ENCODE assay signal across 8 cellular contexts in genomic region chr12:50400638-50401382, GRCh38. TPM values are rescaled to one million over a fixed set of nuclear protein-coding genes. Genes with fewer than 3 reads are reported as not detected.
DNase-seq lines count a peak whose midpoint lies in the region; ATAC-seq, FAIRE-seq and TF ChIP-seq lines count a peak whose summit lies in the region.

LARP4 (plus strand) TSS chr12:50400885; CDS start chr12:50401011, 126 bp downstream.

- TF ChIP-seq POLR2A in esophagus muscularis mucosa (IDR thresholded peaks at IDR 0.05; ENCODE audit: low read depth) = peak; percentile 85

- peaks cover 0 to 3% of the 10 kb centered on the region in 2 donors for H3K9me3 Mint-ChIP-seq in activated T-cell treated with anti-CD3 and anti-CD28 coated beads, Interleukin-2, amount 50 U/mL, for 72 hours

- ATAC-seq in GM21737 (IDR thresholded peaks at IDR 0.05; ENCODE audit: unreplicated experiment) = peak; percentile 89
- ATAC-seq in activated T-cell treated with anti-CD3 and anti-CD28 coated beads, Interleukin-2, amount 50 U/mL, for 72 hours (replicated peaks in 1 of 2) = peak; percentile 97 to 98

- no peak for TF ChIP-seq EP300 in esophagus muscularis mucosa (IDR thresholded peaks at IDR 0.05)

- peaks cover 21% of the 10 kb centered on the region for H3K4me1 Mint-ChIP-seq in activated T-cell treated with anti-CD3 and anti-CD28 coated beads, Interleukin-2, amount 50 U/mL, for 72 hours (ENCODE audit: low read depth)

- H3K36me3 ChIP-seq in KOPT-K1 (ENCODE audit: insufficient read depth, low read length) (peaks cover 11% of the 10 kb centered on the region; the same call in 1 of the 2 replicates), esophagus muscularis mucosa (no peaks in the 10 kb centered on the region), muscle layer of duodenum (ENCODE audit: control insufficient read depth in 1 of 2, insufficient read depth in 2 of 2, low read length in 2 of 2) (peaks cover 0 to 8% of the 10 kb centered on the region in 2 donors)

- peak within 1 kb of the TSS; percentile 91 for H3K27ac Mint-ChIP-seq in activated T-cell treated with anti-CD3 and anti-CD28 coated beads, Interleukin-2, amount 50 U/mL, for 72 hours

- TF ChIP-seq CTCF in esophagus muscularis mucosa (IDR thresholded peaks at IDR 0.05) = no peak

- peak within 1 kb of the TSS; percentile 77 to 92 (median 84) for H3K4me3 ChIP-seq in esophagus muscularis mucosa
- H3K4me3 ChIP-seq in muscle layer of duodenum (ENCODE audit: low read depth in 1 of 2, low read length in 2 of 2) = peak within 1 kb of the TSS; percentile 78 to 82

- no peaks in the 10 kb centered on the region for H3K9me3 ChIP-seq in KOPT-K1 (ENCODE audit: insufficient read depth, low read length, poor library complexity, severe bottlenecking)
- H3K9me3 ChIP-seq in esophagus muscularis mucosa = no peaks in the 10 kb centered on the region
- no peaks in the 10 kb centered on the region for H3K9me3 ChIP-seq in muscle layer of duodenum (ENCODE audit: control insufficient read depth in 1 of 2, low read length in 2 of 2)

- 1% methylated on average over 41 of the region's 43 CpGs for WGBS in esophagus muscularis mucosa

- DNase-seq in DMS53 (lab: John Stamatoyannopoulos, UW) (peak; percentile 98), RCC 7860 (ENCODE audit: low spot score) (peak; percentile 86), esophagus muscularis mucosa (ENCODE audit: extremely low spot score) (peak; percentile 97)
- peak; percentile 93 to 95 for DNase-seq in activated T-cell treated with anti-CD3 and anti-CD28 coated beads, Interleukin-2, amount 50 U/mL, for 72 hours
- DNase-seq in stimulated activated CD8-positive, alpha-beta memory T cell treated with anti-CD3 and anti-CD28 coated beads, Interleukin-7, amount 100 ng/mL, for 4 hours (ENCODE audit: low read depth in 2 of 2) = peak; percentile 79 to 84

- peaks cover 10% of the 10 kb centered on the region in 2 donors for H3K36me3 Mint-ChIP-seq in activated T-cell treated with anti-CD3 and anti-CD28 coated beads, Interleukin-2, amount 50 U/mL, for 72 hours (ENCODE audit: insufficient read depth in 2 of 2)

- no peaks in the 10 kb centered on the region for H3K27me3 Mint-ChIP-seq in activated T-cell treated with anti-CD3 and anti-CD28 coated beads, Interleukin-2, amount 50 U/mL, for 72 hours (ENCODE audit: low read depth)

- peak; percentile 80 for FAIRE-seq in RCC 7860 (lab: Jason Lieb, UNC)

- H3K27ac ChIP-seq in KOPT-K1 (ENCODE audit: low read depth, low read length, poor library complexity, severe bottlenecking) = peak within 1 kb of the TSS; percentile 84
- H3K27ac ChIP-seq in esophagus muscularis mucosa (replicated peaks in 1 of 4) = peak within 1 kb of the TSS; percentile 88 to 97 (median 96)
- H3K27ac ChIP-seq in muscle layer of duodenum (ENCODE audit: low read length) = peak within 1 kb of the TSS; percentile 97

- peak within 1 kb of the TSS; percentile 89 to 96 for H3K4me3 Mint-ChIP-seq in activated T-cell treated with anti-CD3 and anti-CD28 coated beads, Interleukin-2, amount 50 U/mL, for 72 hours

- H3K4me1 ChIP-seq in esophagus muscularis mucosa (peaks cover 17 to 43% (median 36%) of the 10 kb centered on the region in 4 donors), muscle layer of duodenum (ENCODE audit: control insufficient read depth in 1 of 2, insufficient read depth in 2 of 2, low read length in 2 of 2) (peaks cover 4 to 20% of the 10 kb centered on the region in 2 donors)

- H3K27me3 ChIP-seq in esophagus muscularis mucosa (no peaks in the 10 kb centered on the region), muscle layer of duodenum (ENCODE audit: low read depth, low read length) (no peaks in the 10 kb centered on the region)

- intact Hi-C loops in esophagus muscularis mucosa (cut with DNase I) = loop anchor here (5.0 kb wide), 1 partner anchor 179 kb away; no protein-coding TSS in a partner anchor

RNA-seq across cellular contexts. Expression of gene LARP4, which starts in this region (rescaled TPM):
- total RNA-seq in activated T-cell treated with anti-CD3 and anti-CD28 coated beads, Interleukin-2, amount 50 U/mL, for 72 hours = 10 to 100 TPM; 51.3 to 66.1 TPM
- total RNA-seq in esophagus muscularis mucosa = 10 to 100 TPM; 29.7 to 56.7 (median 39.9) TPM

Comparison
In these comparisons a context has a peak if more than half of its experiments do, and no peak if none do; other contexts are left out.
1. Peak in every context shown above with its lines: DNase-seq, ATAC-seq, H3K4me3 ChIP-seq and H3K27ac ChIP-seq.